ENCODE assay signal across 1 cellular context in genomic region chr18:79376661-79377060, GRCh38. TPM values are rescaled to one million over a fixed set of nuclear protein-coding genes. Genes with fewer than 3 reads are reported as not detected.
"Had no signal": no experiment of that assay in that cellular context is flagged by ENCODE, and none has a peak within 500 bp of the region (broad histone marks: within the 10 kb centered on the region; RNA-seq: fewer than 3 reads in every experiment).

No MANE protein-coding gene starts in this region.

RNA-seq across cellular contexts. Expression of gene NFATC1, which starts 19.1 kb away (rescaled TPM):
- total RNA-seq: HepG2 had no signal
